1 cellular context compared by ENCODE assay signal in the genomic region with DNA sequence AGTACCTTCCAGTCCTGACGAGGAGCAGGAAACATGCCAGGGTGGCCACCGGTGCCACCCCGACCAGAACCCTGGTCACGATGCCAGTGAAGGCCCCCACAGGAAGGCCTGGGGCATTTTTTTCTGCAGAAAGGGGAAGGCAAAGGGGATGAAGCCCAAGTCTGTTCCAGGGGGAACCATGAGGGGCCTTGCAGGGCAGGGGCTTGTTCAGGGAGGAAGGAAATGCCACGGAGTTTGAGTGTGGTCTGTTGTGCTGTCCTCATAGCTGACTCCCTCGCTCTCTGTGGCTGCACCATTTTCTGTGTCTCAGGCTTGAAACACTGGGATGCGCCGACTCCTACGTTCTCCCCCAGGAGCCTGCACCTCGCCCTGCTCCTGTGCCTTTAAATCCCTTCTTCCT.
TF ChIP-seq lines count a peak whose summit lies in the region.

No MANE protein-coding gene starts in this region.

TF ChIP-seq in H1, 55 proteins besides CTCF, POLR2A, EP300 and RAD21:
- TF ChIP-seq HDAC6 (IDR thresholded peaks at IDR 0.05; ENCODE audit: low read depth, low read length) (no peak), JUND (IDR thresholded peaks at IDR 0.05; ENCODE audit: low read length) (no peak), CHD2 (IDR thresholded peaks at IDR 0.05; ENCODE audit: low read length) (no peak), BACH1 (IDR thresholded peaks at IDR 0.05; ENCODE audit: low read length) (no peak), CBX5 (IDR thresholded peaks at IDR 0.05; ENCODE audit: low read depth, low read length) (no peak), PHF8 (conservative IDR thresholded peaks at IDR 0.05; ENCODE audit: low read depth, low read length) (no peak), KDM4A (IDR thresholded peaks at IDR 0.05; ENCODE audit: low read depth, low read length, severe bottlenecking) (no peak), FOSL1 (IDR thresholded peaks at IDR 0.05; ENCODE audit: insufficient read depth, low read depth, low read length) (no peak), TCF12 (IDR thresholded peaks at IDR 0.05; ENCODE audit: low read depth, low read length) (no peak), SIRT6 (IDR thresholded peaks at IDR 0.05; ENCODE audit: low read length) (no peak), HDAC2 (IDR thresholded peaks at IDR 0.05; ENCODE audit: borderline replicate concordance in 1 of 2, low read depth in 2 of 2, low read length in 2 of 2) (no peak), ASH2L (IDR thresholded peaks at IDR 0.05; ENCODE audit: low read length) (no peak), TEAD4 (IDR thresholded peaks at IDR 0.05; ENCODE audit: low read depth, low read length) (no peak), SAP30 (IDR thresholded peaks at IDR 0.05; ENCODE audit: insufficient read depth, insufficient replicate concordance, low read length) (no peak), RNF2 (IDR thresholded peaks at IDR 0.05; ENCODE audit: borderline replicate concordance, low read depth, low read length, missing control alignments, poor library complexity, severe bottlenecking) (no peak), SP4 (IDR thresholded peaks at IDR 0.05; ENCODE audit: low read length) (no peak)
- TF ChIP-seq, protein P1, sequence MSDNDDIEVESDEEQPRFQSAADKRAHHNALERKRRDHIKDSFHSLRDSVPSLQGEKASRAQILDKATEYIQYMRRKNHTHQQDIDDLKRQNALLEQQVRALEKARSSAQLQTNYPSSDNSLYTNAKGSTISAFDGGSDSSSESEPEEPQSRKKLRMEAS (IDR thresholded peaks at IDR 0.05) = no peak
- TF ChIP-seq, protein P2, sequence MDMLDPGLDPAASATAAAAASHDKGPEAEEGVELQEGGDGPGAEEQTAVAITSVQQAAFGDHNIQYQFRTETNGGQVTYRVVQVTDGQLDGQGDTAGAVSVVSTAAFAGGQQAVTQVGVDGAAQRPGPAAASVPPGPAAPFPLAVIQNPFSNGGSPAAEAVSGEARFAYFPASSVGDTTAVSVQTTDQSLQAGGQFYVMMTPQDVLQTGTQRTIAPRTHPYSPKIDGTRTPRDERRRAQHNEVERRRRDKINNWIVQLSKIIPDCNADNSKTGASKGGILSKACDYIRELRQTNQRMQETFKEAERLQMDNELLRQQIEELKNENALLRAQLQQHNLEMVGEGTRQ (IDR thresholded peaks at IDR 0.05; ENCODE audit: low read length) = no peak
